19 cellular contexts compared by ENCODE assay signal in genomic region chr22:27348634-27349033, GRCh38.
DNase-seq lines count a peak whose midpoint lies in the region; ATAC-seq, FAIRE-seq and TF ChIP-seq lines count a peak whose summit lies in the region.
"Had no signal": no experiment of that assay in that cellular context is flagged by ENCODE, and none has a peak within 500 bp of the region (broad histone marks: within the 10 kb centered on the region; RNA-seq: fewer than 3 reads in every experiment).

No MANE protein-coding gene starts in this region.

- H3K27ac Mint-ChIP-seq in MCF 10A (ENCODE audit: low read depth, unreplicated experiment), result no peak overlapping the region
- no peak overlapping the region for H3K27ac Mint-ChIP-seq in astrocyte (ENCODE audit: unreplicated experiment)
- H3K27ac Mint-ChIP-seq in activated naive CD4-positive, alpha-beta T cell treated with anti-CD3 and anti-CD28 coated beads, Interleukin-2, amount 50 U/mL, for 72 hours, result no peak overlapping the region
- H3K27ac Mint-ChIP-seq: activated CD4-positive, alpha-beta memory T cell treated with anti-CD3 and anti-CD28 coated beads for 36 hours; activated T-helper 1 cell treated with anti-CD3 and anti-CD28 coated beads, Interleukin-12 subunit alpha, Interleukin-12 subunit beta, Interleukin-2, Interleukin-4 antibody, amounts not matched to agents 30 ng/mL and 10 ng/mL and 1 ng/mL, durations not matched to agents 14 hours and 24 hours and 36 hours; GM23338; stimulated activated naive CD8-positive, alpha-beta T cell treated with anti-CD3 and anti-CD28 coated beads, Interleukin-15, amount 100 ng/mL, for 72 hours had no signal

- no peaks in the 10 kb centered on the region for H4K20me1 ChIP-seq in astrocyte (ENCODE audit: insufficient read depth, low read length)

- H2AFZ ChIP-seq in astrocyte (ENCODE audit: low read depth, low read length), result no peak overlapping the region

- no peaks in the 10 kb centered on the region for H3K79me2 ChIP-seq in astrocyte (ENCODE audit: insufficient read depth, low read length)

- H3K9me3 ChIP-seq in breast epithelium (peaks cover 5 to 15% of the 10 kb centered on the region in 2 donors), astrocyte (ENCODE audit: insufficient read depth, low read depth, low read length) (no peaks in the 10 kb centered on the region), upper lobe of right lung (no peaks in the 10 kb centered on the region)
- H3K9me3 ChIP-seq: adrenal gland had no signal

- ATAC-seq in upper lobe of right lung (peak; percentile 64), foreskin keratinocyte (no peak)
- no peak for ATAC-seq in activated naive CD4-positive, alpha-beta T cell treated with anti-CD3 and anti-CD28 coated beads, Interleukin-2, amount 50 U/mL, for 72 hours
- ATAC-seq: GM23338; PC-3; stimulated activated naive CD8-positive, alpha-beta T cell treated with anti-CD3 and anti-CD28 coated beads, Interleukin-15, amount 100 ng/mL, for 72 hours had no signal

- no TSS peak for BruUV-seq in MCF 10A (replicated peaks; lab: Mats Ljungman, UMichigan)

- H3K27me3 ChIP-seq in breast epithelium (no peaks in the 10 kb centered on the region), astrocyte (ENCODE audit: insufficient read depth, low read length) (no peaks in the 10 kb centered on the region), upper lobe of right lung (no peaks in the 10 kb centered on the region), foreskin keratinocyte (peaks cover 9% of the 10 kb centered on the region)

- H3K4me3 ChIP-seq in breast epithelium, result no peak overlapping the region
- no peak overlapping the region for H3K4me3 ChIP-seq in astrocyte (ENCODE audit: insufficient read depth, low read depth, low read length)
- no peak overlapping the region for H3K4me3 ChIP-seq in upper lobe of right lung
- H3K4me3 ChIP-seq: adrenal gland, GM23338 had no signal

- no peaks in the 10 kb centered on the region for H3K36me3 Mint-ChIP-seq in MCF 10A (ENCODE audit: insufficient read depth, unreplicated experiment)
- no peaks in the 10 kb centered on the region for H3K36me3 Mint-ChIP-seq in astrocyte (ENCODE audit: low read depth, unreplicated experiment)
- peaks cover 6 to 8% of the 10 kb centered on the region in 2 donors for H3K36me3 Mint-ChIP-seq in activated naive CD4-positive, alpha-beta T cell treated with anti-CD3 and anti-CD28 coated beads, Interleukin-2, amount 50 U/mL, for 72 hours
- H3K36me3 Mint-ChIP-seq: activated CD4-positive, alpha-beta memory T cell treated with anti-CD3 and anti-CD28 coated beads for 36 hours had no signal

- POLR2A ChIA-PET in MCF 10A (lab: Yijun Ruan, JAX), result interaction anchor here (1.0 to 1.1 kb wide), 2 partner anchors 17 to 111 kb away, joined by 3 read pairs; no protein-coding TSS in a partner anchor

- H3K9me3 Mint-ChIP-seq in MCF 10A (ENCODE audit: unreplicated experiment) (no peaks in the 10 kb centered on the region), astrocyte (ENCODE audit: unreplicated experiment) (no peaks in the 10 kb centered on the region)
- peaks cover 5 to 6% of the 10 kb centered on the region in 2 donors for H3K9me3 Mint-ChIP-seq in activated naive CD4-positive, alpha-beta T cell treated with anti-CD3 and anti-CD28 coated beads, Interleukin-2, amount 50 U/mL, for 72 hours

- no peak for FAIRE-seq in astrocyte (lab: Jason Lieb, UNC)
- FAIRE-seq: GM12891 had no signal

- no peak for TF ChIP-seq CTCF in MCF 10A (IDR thresholded peaks at IDR 0.05; ENCODE audit: unreplicated experiment)
- no peak for TF ChIP-seq CTCF in breast epithelium (IDR thresholded peaks at IDR 0.05)
- no peak for TF ChIP-seq CTCF in astrocyte (IDR thresholded peaks at IDR 0.05; ENCODE audit: insufficient read depth, low read depth, low read length)
- TF ChIP-seq CTCF in upper lobe of right lung (IDR thresholded peaks at IDR 0.05), result no peak
- no peak for TF ChIP-seq CTCF in foreskin keratinocyte (conservative IDR thresholded peaks at IDR 0.05)

- H3K4me1 Mint-ChIP-seq in MCF 10A (ENCODE audit: insufficient read depth, unreplicated experiment) (peaks cover 15% of the 10 kb centered on the region), astrocyte (ENCODE audit: low read depth, unreplicated experiment) (peaks cover 4% of the 10 kb centered on the region)
- H3K4me1 Mint-ChIP-seq: stimulated activated naive CD8-positive, alpha-beta T cell treated with anti-CD3 and anti-CD28 coated beads, Interleukin-15, amount 100 ng/mL, for 72 hours had no signal

- intact Hi-C loops in MCF 10A (cut with micrococcal nuclease) (no loop called here), breast epithelium (cut with DNase I; ENCODE audit: low total_unique reads) (no loop called here), upper lobe of right lung (cut with DNase I) (no loop called here)

- H3K4me2 ChIP-seq in astrocyte (ENCODE audit: low read length), result no peak overlapping the region
- H3K4me2 ChIP-seq: GM23338 had no signal

- H3K36me3 ChIP-seq in breast epithelium (no peaks in the 10 kb centered on the region), astrocyte (ENCODE audit: insufficient read depth, low read length) (no peaks in the 10 kb centered on the region), upper lobe of right lung (no peaks in the 10 kb centered on the region)
- H3K36me3 ChIP-seq: adrenal gland had no signal

- TF ChIP-seq POLR2A in breast epithelium (IDR thresholded peaks at IDR 0.05), result no peak

- no peak overlapping the region for H3K9ac ChIP-seq in astrocyte (ENCODE audit: low read length)

- H3K27me3 Mint-ChIP-seq in MCF 10A (ENCODE audit: insufficient read depth, unreplicated experiment) (peaks cover 29% of the 10 kb centered on the region), astrocyte (ENCODE audit: low read depth, unreplicated experiment) (peaks cover 6% of the 10 kb centered on the region)

- H3K27ac ChIP-seq in breast epithelium, result no peak overlapping the region
- no peak overlapping the region for H3K27ac ChIP-seq in astrocyte (ENCODE audit: low read depth, low read length)
- no peak overlapping the region for H3K27ac ChIP-seq in upper lobe of right lung
- H3K27ac ChIP-seq in foreskin keratinocyte, result no peak overlapping the region
- H3K27ac ChIP-seq: adrenal gland had no signal

- H3K4me1 ChIP-seq in breast epithelium (no peaks in the 10 kb centered on the region), astrocyte (ENCODE audit: insufficient read depth, low read length) (peaks cover 9% of the 10 kb centered on the region), upper lobe of right lung (no peaks in the 10 kb centered on the region), foreskin keratinocyte (no peaks in the 10 kb centered on the region)
- H3K4me1 ChIP-seq: adrenal gland had no signal

- peak; percentile 68 for DNase-seq in MCF 10A (ENCODE audit: unreplicated experiment)
- DNase-seq in breast epithelium (ENCODE audit: low spot score in 2 of 2), result no peak
- peak; percentile 38 for DNase-seq in astrocyte (ENCODE audit: low read depth)
- peak; percentile 61 for DNase-seq in iris pigment epithelial cell (ENCODE audit: low read depth)
- DNase-seq in upper lobe of right lung, result no peak
- no peak for DNase-seq in activated naive CD4-positive, alpha-beta T cell treated with anti-CD3 and anti-CD28 coated beads, Interleukin-2, amount 50 U/mL, for 72 hours (ENCODE audit: low spot score in 2 of 2)
- DNase-seq in SIG-M5 treated with dmso at 0.1 percent for 504 hours (lab: John Stamatoyannopoulos, UW; ENCODE audit: unreplicated experiment), result no peak
- no peak for DNase-seq in foreskin keratinocyte
- DNase-seq: 8988T; activated CD4-positive, alpha-beta memory T cell treated with anti-CD3 and anti-CD28 coated beads for 36 hours; adrenal gland; head of caudate nucleus; NCI-H187; PC-3; stimulated activated naive CD8-positive, alpha-beta T cell treated with anti-CD3 and anti-CD28 coated beads, Interleukin-15, amount 100 ng/mL, for 72 hours; SW 1271 had no signal

- CTCF ChIA-PET in MCF 10A (lab: Yijun Ruan, JAX), result no interaction called here

- no peak overlapping the region for H3K4me3 Mint-ChIP-seq in MCF 10A (ENCODE audit: unreplicated experiment)
- no peak overlapping the region for H3K4me3 Mint-ChIP-seq in astrocyte (ENCODE audit: unreplicated experiment)
- H3K4me3 Mint-ChIP-seq: activated CD4-positive, alpha-beta memory T cell treated with anti-CD3 and anti-CD28 coated beads for 36 hours; activated T-helper 1 cell treated with anti-CD3 and anti-CD28 coated beads, Interleukin-12 subunit alpha, Interleukin-12 subunit beta, Interleukin-2, Interleukin-4 antibody, amounts not matched to agents 30 ng/mL and 10 ng/mL and 1 ng/mL, durations not matched to agents 14 hours and 24 hours and 36 hours; GM23338; stimulated activated naive CD8-positive, alpha-beta T cell treated with anti-CD3 and anti-CD28 coated beads, Interleukin-15, amount 100 ng/mL, for 72 hours had no signal

Comparison
In these comparisons a context has a peak if more than half of its experiments do, and no peak if none do; other contexts are left out.
1. DNase-seq: peak in MCF 10A (single experiment), astrocyte (single experiment) and iris pigment epithelial cell (single experiment); none in breast epithelium (0 of 2), upper lobe of right lung (single experiment), activated naive CD4-positive, alpha-beta T cell treated with anti-CD3 and anti-CD28 coated beads, Interleukin-2, amount 50 U/mL, for 72 hours (0 of 2), SIG-M5 treated with dmso at 0.1 percent for 504 hours (single experiment) and foreskin keratinocyte (0 of 2).